In the genomic region with DNA sequence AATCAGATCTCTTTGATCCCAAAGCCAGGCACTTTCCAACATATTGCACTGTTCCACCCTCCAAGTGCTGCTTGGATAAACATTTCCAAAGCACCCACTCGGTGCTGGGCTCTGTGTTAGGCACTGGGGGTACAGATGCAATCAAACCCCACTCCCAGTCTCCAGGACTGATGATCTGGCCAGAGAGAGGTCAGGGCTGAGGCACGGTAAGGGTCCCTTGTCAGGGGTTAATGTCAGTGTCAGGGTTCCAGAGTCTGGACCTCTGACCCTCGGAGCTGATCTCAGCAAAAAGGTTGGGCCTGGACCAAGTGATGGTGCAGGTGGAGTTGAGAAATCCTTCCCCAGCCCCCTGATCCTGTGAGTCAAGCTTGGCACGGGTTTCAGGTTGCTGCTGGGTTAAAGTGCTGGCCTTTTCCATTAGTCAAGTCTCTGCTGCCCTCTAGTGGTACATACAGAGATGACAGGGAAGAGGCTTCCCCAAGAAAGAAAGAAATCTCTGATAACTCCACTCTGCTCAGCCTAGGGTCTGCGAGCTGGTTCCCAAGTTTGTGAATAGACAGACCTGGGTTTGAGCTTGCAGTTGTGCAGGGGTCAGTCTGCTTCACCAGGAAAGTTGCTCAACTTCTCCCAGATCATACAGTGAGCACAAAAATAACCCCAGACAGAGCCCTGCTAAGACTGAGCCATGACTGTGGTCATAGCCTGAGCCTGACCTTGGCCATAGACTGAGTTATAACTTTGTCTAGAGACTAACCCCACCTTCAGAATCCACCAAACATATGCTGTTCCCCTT, we compare ENCODE assay signal across 8 cellular contexts.
DNase-seq lines count a peak whose midpoint lies in the region; TF ChIP-seq lines count a peak whose summit lies in the region.

No MANE protein-coding gene starts in this region.

- no peaks in the 10 kb centered on the region for H3K36me3 ChIP-seq in H7 (replicated peaks; ENCODE audit: control insufficient read depth, insufficient read depth, low read length)
- H3K36me3 ChIP-seq in endodermal cell (ENCODE audit: control insufficient read depth, insufficient read depth, low read length), result no peaks in the 10 kb centered on the region

- H3K9me3 Mint-ChIP-seq in endodermal cell (peaks cover 6% of the 10 kb centered on the region), type B pancreatic cell (no peaks in the 10 kb centered on the region)

- H3K4me1 ChIP-seq in endodermal cell (ENCODE audit: control insufficient read depth, insufficient read depth, low read length), result no peaks in the 10 kb centered on the region

- H3K27me3 ChIP-seq in H7 (ENCODE audit: control insufficient read depth, insufficient read depth, low read length) (peaks cover 4% of the 10 kb centered on the region; the same call in 1 of the 2 replicates), endodermal cell (ENCODE audit: control insufficient read depth, insufficient read depth, low read length, poor library complexity, severe bottlenecking) (peaks cover 7% of the 10 kb centered on the region)

- peak; percentile 25 for DNase-seq in NK-92 treated with Interleukin-12 subunit alpha and Interleukin-12 subunit beta, amount 100 ng/mL, for 24 hours (lab: John Stamatoyannopoulos, UW)
- no peak for DNase-seq in NK-92 (lab: John Stamatoyannopoulos, UW; ENCODE audit: unreplicated experiment)
- DNase-seq in H7, result peak; percentile 85
- peak; percentile 25 for DNase-seq in NCI-H187 treated with DMSO at 0.1 percent for 48 hours (lab: John Stamatoyannopoulos, UW)
- peak; percentile 33 for DNase-seq in UCSD-AML1 (lab: John Stamatoyannopoulos, UW; ENCODE audit: unreplicated experiment)
- DNase-seq in endodermal cell, result peak; percentile 87
- DNase-seq in midbrain (lab: John Stamatoyannopoulos, UW), result peak; percentile 78
- no peak for DNase-seq in type B pancreatic cell (ENCODE audit: extremely low spot score, unreplicated experiment)

- H3K4me1 Mint-ChIP-seq in endodermal cell (no peaks in the 10 kb centered on the region), type B pancreatic cell (ENCODE audit: unreplicated experiment) (no peaks in the 10 kb centered on the region)

- peak; percentile 87 for TF ChIP-seq CTCF in endodermal cell (conservative IDR thresholded peaks at IDR 0.05)
- TF ChIP-seq CTCF in type B pancreatic cell (conservative IDR thresholded peaks at IDR 0.05), result peak; percentile 90

- H3K27me3 Mint-ChIP-seq in endodermal cell (ENCODE audit: insufficient read depth) (peaks cover 23% of the 10 kb centered on the region), type B pancreatic cell (peaks cover 40% of the 10 kb centered on the region)

- H3K9ac ChIP-seq in endodermal cell (ENCODE audit: extremely low read depth, low read length, poor library complexity, severe bottlenecking), result no peak overlapping the region

- WGBS in endodermal cell (ENCODE audit: insufficient coverage in 1 of 2, insufficient read length in 1 of 2), 2 experiments, result 23 to 34% methylated on average over 5 of the region's 5 CpGs

- H3K27ac Mint-ChIP-seq in endodermal cell, result no peak overlapping the region
- no peak overlapping the region for H3K27ac Mint-ChIP-seq in type B pancreatic cell

- no peak overlapping the region for H3K4me3 ChIP-seq in H7 (ENCODE audit: insufficient read depth, low read depth, low read length)
- no peak overlapping the region for H3K4me3 ChIP-seq in endodermal cell (ENCODE audit: low read length)

- no peaks in the 10 kb centered on the region for H3K9me3 ChIP-seq in endodermal cell (ENCODE audit: control insufficient read depth, low read length)

- no peak overlapping the region for H3K27ac ChIP-seq in endodermal cell (ENCODE audit: low read depth, low read length)

- H3K4me3 Mint-ChIP-seq in endodermal cell, result no peak overlapping the region
- no peak overlapping the region for H3K4me3 Mint-ChIP-seq in type B pancreatic cell

- no peaks in the 10 kb centered on the region for H3K36me3 Mint-ChIP-seq in endodermal cell (ENCODE audit: low read depth)
- no peaks in the 10 kb centered on the region for H3K36me3 Mint-ChIP-seq in type B pancreatic cell

Comparison
In these comparisons a context has a peak if more than half of its experiments do, and no peak if none do; other contexts are left out.
1. DNase-seq: peak in NK-92 treated with Interleukin-12 subunit alpha and Interleukin-12 subunit beta, amount 100 ng/mL, for 24 hours (single experiment), H7 (single experiment), NCI-H187 treated with DMSO at 0.1 percent for 48 hours (single experiment), UCSD-AML1 (single experiment), endodermal cell (single experiment) and midbrain (single experiment); none in NK-92 (single experiment) and type B pancreatic cell (single experiment).